ENCODE assay signal across 16 cellular contexts in the genomic region with DNA sequence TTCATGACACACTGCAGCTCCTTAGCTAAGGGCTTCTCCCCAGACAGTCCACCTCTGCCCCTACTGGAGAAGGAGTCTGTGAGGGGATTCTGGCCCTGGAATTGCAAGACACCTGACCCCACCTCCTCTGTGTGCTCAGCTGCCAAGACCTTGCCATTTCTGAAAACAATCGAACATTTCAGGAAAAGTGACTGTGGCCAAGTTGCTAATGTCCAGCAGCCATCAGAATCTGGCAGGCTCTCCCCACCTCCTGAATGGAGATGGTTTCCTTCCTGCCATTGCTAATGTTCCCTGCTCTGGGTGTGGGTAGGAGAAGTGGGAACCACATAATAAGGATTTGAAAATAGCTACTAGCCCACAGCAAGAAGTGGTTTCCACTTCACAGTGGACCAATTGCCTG.
DNase-seq lines count a peak whose midpoint lies in the region; ATAC-seq and TF ChIP-seq lines count a peak whose summit lies in the region.
"Had no signal": no experiment of that assay in that cellular context is flagged by ENCODE, and none has a peak within 500 bp of the region (broad histone marks: within the 10 kb centered on the region; RNA-seq: fewer than 3 reads in every experiment).

No MANE protein-coding gene starts in this region.

- H3K4me1 ChIP-seq in heart left ventricle = peaks cover 0 to 19% (median 4%) of the 10 kb centered on the region in 12 donors
- H3K4me1 ChIP-seq in right atrium auricular region = no peaks in the 10 kb centered on the region
- H3K4me1 ChIP-seq: A549, HAP-1 had no signal

- H3K4me3 ChIP-seq in heart left ventricle (no peak overlapping the region), right atrium auricular region (no peak overlapping the region), coronary artery (no peak overlapping the region)
- H3K4me3 ChIP-seq: A549, HAP-1 had no signal

- ATAC-seq in heart left ventricle (peak; percentile 65 to 93 (median 80)), left ventricle myocardium superior (peak; percentile 58), HG03457 (IDR thresholded peaks at IDR 0.05; ENCODE audit: unreplicated experiment) (no peak)
- ATAC-seq: A549 had no signal

- peak; percentile 16 for DNase-seq in NCI-H748 (lab: John Stamatoyannopoulos, UW; ENCODE audit: unreplicated experiment)
- no peak for DNase-seq in NCI-H748 treated with DMSO at 0.1 percent for 48 hours (lab: John Stamatoyannopoulos, UW)
- DNase-seq in heart left ventricle = peak in 3 of 5 donors; percentile 33 to 52 (median 43)
- DNase-seq in right atrium auricular region (ENCODE audit: low spot score) = no peak
- peak; percentile 38 for DNase-seq in coronary artery (ENCODE audit: low spot score)
- DNase-seq in left ventricle myocardium superior = no peak
- DNase-seq in RKO (ENCODE audit: low spot score) = no peak
- DNase-seq: AML-193; CD4-positive, alpha-beta memory T cell; DMS79 treated with DMSO at 0.1 percent for 48 hours; GF-D8 had no signal

- peak overlapping the region in 10 of 12 donors; percentile 11 to 82 (median 64) for H3K27ac ChIP-seq in heart left ventricle
- no peak overlapping the region for H3K27ac ChIP-seq in right atrium auricular region
- H3K27ac ChIP-seq in coronary artery = no peak overlapping the region
- H3K27ac ChIP-seq: 22Rv1, A549, C4-2B had no signal

- peak in 1 of 12 donors; percentile 13 for TF ChIP-seq CTCF in heart left ventricle (IDR thresholded peaks at IDR 0.05)
- no peak for TF ChIP-seq CTCF in right atrium auricular region (IDR thresholded peaks at IDR 0.05)
- TF ChIP-seq CTCF in coronary artery (IDR thresholded peaks at IDR 0.05) = no peak

- 43 to 68% (median 60%) methylated on average over 1 of the region's 1 CpG for WGBS in heart left ventricle, 4 donors

- H3K36me3 ChIP-seq in heart left ventricle = no peaks in the 10 kb centered on the region
- H3K36me3 ChIP-seq in right atrium auricular region = no peaks in the 10 kb centered on the region
- H3K36me3 ChIP-seq: HAP-1 had no signal

- intact Hi-C loops in heart left ventricle (cut with DNase I) = loop anchor here in 1 of 10 donors (10.0 kb wide), 1 partner anchor 62 kb away; no protein-coding TSS in a partner anchor
- intact Hi-C loops in left ventricle myocardium superior (cut with micrococcal nuclease) = no loop called here

- peaks cover 0 to 2% (median 0%) of the 10 kb centered on the region in 9 donors for H3K27me3 ChIP-seq in heart left ventricle
- H3K27me3 ChIP-seq in right atrium auricular region = no peaks in the 10 kb centered on the region

- no peak for TF ChIP-seq POLR2A in heart left ventricle (IDR thresholded peaks at IDR 0.05)

- H3K9me3 ChIP-seq in heart left ventricle (peaks cover 0 to 17% (median 0%) of the 10 kb centered on the region in 12 donors), right atrium auricular region (no peaks in the 10 kb centered on the region)

Comparison
In these comparisons a context has a peak if more than half of its experiments do, and no peak if none do; other contexts are left out.
1. DNase-seq: peak in NCI-H748 (single experiment), heart left ventricle (3 of 5) and coronary artery (single experiment); none in NCI-H748 treated with DMSO at 0.1 percent for 48 hours (single experiment), right atrium auricular region (single experiment), left ventricle myocardium superior (single experiment) and RKO (single experiment).
2. H3K27ac ChIP-seq: peak in heart left ventricle (10 of 12); none in right atrium auricular region (0 of 2) and coronary artery (0 of 2).